Comparison of ENCODE assay signal across 1 cellular context in genomic region chr6:32843321-32843978, GRCh38.
TF ChIP-seq lines count a peak whose summit lies in the region.

No MANE protein-coding gene starts in this region.

TF ChIP-seq in HepG2, 621 proteins besides CTCF, POLR2A, EP300 and RAD21 (continued from another document and continues in another):
- no peak for TF ChIP-seq RERE (CRISPR knock-in tag; IDR thresholded peaks at IDR 0.05; ENCODE audit: low read depth)
- no peak for TF ChIP-seq TCF7 (IDR thresholded peaks at IDR 0.05; ENCODE audit: low read depth)
- 0 out of 2 replicates have a peak, but pooled peaks have one; percentile 0 for TF ChIP-seq FOSL2 (CRISPR knock-in tag; IDR thresholded peaks at IDR 0.05)
- peak; percentile 66; the same call in 1 of the 2 replicates for TF ChIP-seq NFKB2 (CRISPR knock-in tag; IDR thresholded peaks at IDR 0.05; ENCODE audit: borderline replicate concordance)
- TF ChIP-seq, protein P1, sequence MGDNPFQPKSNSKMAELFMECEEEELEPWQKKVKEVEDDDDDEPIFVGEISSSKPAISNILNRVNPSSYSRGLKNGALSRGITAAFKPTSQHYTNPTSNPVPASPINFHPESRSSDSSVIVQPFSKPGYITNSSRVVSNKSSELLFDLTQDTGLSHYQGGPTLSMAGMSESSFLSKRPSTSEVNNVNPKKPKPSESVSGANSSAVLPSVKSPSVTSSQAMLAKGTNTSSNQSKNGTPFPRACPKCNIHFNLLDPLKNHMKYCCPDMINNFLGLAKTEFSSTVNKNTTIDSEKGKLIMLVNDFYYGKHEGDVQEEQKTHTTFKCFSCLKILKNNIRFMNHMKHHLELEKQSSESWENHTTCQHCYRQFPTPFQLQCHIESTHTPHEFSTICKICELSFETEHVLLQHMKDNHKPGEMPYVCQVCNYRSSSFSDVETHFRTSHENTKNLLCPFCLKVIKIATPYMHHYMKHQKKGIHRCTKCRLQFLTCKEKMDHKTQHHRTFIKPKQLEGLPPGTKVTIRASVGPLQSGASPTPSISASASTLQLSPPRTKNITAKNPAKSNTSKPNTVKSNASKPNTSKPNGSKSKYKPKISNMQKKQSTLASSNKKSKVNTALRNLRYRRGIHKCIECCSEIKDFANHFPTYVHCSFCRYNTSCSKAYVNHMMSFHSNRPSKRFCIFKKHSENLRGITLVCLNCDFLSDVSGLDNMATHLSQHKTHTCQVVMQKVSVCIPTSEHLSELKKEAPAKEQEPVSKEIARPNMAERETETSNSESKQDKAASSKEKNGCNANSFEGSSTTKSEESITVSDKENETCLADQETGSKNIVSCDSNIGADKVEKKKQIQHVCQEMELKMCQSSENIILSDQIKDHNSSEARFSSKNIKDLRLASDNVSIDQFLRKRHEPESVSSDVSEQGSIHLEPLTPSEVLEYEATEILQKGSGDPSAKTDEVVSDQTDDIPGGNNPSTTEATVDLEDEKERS (CRISPR knock-in tag; IDR thresholded peaks at IDR 0.05) = no peak
- no peak for TF ChIP-seq ZNF225 (CRISPR knock-in tag; IDR thresholded peaks at IDR 0.05)
- TF ChIP-seq CHCHD3 (CRISPR knock-in tag; IDR thresholded peaks at IDR 0.05) = no peak
- TF ChIP-seq ETV6 (CRISPR knock-in tag; conservative IDR thresholded peaks at IDR 0.05) = peak; percentile 38; the same call in 1 of the 2 replicates
- no peak for TF ChIP-seq ZNF552 (CRISPR knock-in tag; IDR thresholded peaks at IDR 0.05; ENCODE audit: borderline replicate concordance)
- TF ChIP-seq ZNF503 (CRISPR knock-in tag; IDR thresholded peaks at IDR 0.05) = no peak
- TF ChIP-seq ZNF619 (CRISPR knock-in tag; IDR thresholded peaks at IDR 0.05) = peak; percentile 74; the same call in 1 of the 2 replicates
- TF ChIP-seq ZNF782 (CRISPR knock-in tag; IDR thresholded peaks at IDR 0.05; ENCODE audit: borderline replicate concordance) = peak; percentile 42; the same call in 1 of the 2 replicates
- no peak for TF ChIP-seq FOXK1 (CRISPR knock-in tag; IDR thresholded peaks at IDR 0.05; ENCODE audit: borderline replicate concordance, low read depth)
- TF ChIP-seq, protein P2, sequence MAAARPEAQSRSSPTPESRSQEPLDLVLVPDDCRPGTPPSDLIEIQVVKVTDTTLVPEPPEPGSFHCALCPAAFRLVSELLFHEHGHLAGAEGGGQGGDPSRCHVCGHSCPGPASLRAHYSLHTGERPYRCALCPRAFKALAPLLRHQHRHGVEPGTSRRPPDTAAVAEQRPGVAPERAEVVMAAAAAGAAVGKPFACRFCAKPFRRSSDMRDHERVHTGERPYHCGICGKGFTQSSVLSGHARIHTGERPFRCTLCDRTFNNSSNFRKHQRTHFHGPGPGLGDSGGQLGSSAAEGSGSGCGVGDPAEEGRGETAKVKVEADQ (CRISPR knock-in tag; IDR thresholded peaks at IDR 0.05; ENCODE audit: borderline replicate concordance) = 0 out of 2 replicates have a peak, but pooled peaks have one; percentile 23
- TF ChIP-seq ZFP82 (CRISPR knock-in tag; IDR thresholded peaks at IDR 0.05; ENCODE audit: borderline replicate concordance) = peak; percentile 50; the same call in 1 of the 2 replicates
- TF ChIP-seq SCMH1 (CRISPR knock-in tag; IDR thresholded peaks at IDR 0.05; ENCODE audit: borderline replicate concordance) = no peak
- 0 out of 2 replicates have a peak, but pooled peaks have one; percentile 25 for TF ChIP-seq ETV5 (CRISPR knock-in tag; IDR thresholded peaks at IDR 0.05; ENCODE audit: borderline replicate concordance)
- peak; percentile 39; the same call in 1 of the 2 replicates for TF ChIP-seq GABPB1 (CRISPR knock-in tag; IDR thresholded peaks at IDR 0.05)
- no peak for TF ChIP-seq ZNF746 (CRISPR knock-in tag; IDR thresholded peaks at IDR 0.05)
- TF ChIP-seq AKAP8 (CRISPR knock-in tag; IDR thresholded peaks at IDR 0.05) = no peak
- TF ChIP-seq ZNF891 (CRISPR knock-in tag; IDR thresholded peaks at IDR 0.05) = 0 out of 2 replicates have a peak, but pooled peaks have one; percentile 39
- 0 out of 2 replicates have a peak, but pooled peaks have one; percentile 31 for TF ChIP-seq ZNF558 (CRISPR knock-in tag; IDR thresholded peaks at IDR 0.05; ENCODE audit: borderline replicate concordance)
- TF ChIP-seq ZNF362 (CRISPR knock-in tag; IDR thresholded peaks at IDR 0.05; ENCODE audit: borderline replicate concordance) = no peak
- TF ChIP-seq, protein P3, sequence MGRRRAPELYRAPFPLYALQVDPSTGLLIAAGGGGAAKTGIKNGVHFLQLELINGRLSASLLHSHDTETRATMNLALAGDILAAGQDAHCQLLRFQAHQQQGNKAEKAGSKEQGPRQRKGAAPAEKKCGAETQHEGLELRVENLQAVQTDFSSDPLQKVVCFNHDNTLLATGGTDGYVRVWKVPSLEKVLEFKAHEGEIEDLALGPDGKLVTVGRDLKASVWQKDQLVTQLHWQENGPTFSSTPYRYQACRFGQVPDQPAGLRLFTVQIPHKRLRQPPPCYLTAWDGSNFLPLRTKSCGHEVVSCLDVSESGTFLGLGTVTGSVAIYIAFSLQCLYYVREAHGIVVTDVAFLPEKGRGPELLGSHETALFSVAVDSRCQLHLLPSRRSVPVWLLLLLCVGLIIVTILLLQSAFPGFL (CRISPR knock-in tag; IDR thresholded peaks at IDR 0.05) = peak; percentile 14; the same call in 1 of the 2 replicates
- TF ChIP-seq, protein P4, sequence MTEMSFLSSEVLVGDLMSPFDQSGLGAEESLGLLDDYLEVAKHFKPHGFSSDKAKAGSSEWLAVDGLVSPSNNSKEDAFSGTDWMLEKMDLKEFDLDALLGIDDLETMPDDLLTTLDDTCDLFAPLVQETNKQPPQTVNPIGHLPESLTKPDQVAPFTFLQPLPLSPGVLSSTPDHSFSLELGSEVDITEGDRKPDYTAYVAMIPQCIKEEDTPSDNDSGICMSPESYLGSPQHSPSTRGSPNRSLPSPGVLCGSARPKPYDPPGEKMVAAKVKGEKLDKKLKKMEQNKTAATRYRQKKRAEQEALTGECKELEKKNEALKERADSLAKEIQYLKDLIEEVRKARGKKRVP (CRISPR knock-in tag; IDR thresholded peaks at IDR 0.05) = no peak
- TF ChIP-seq DPF2 (CRISPR knock-in tag; IDR thresholded peaks at IDR 0.05; ENCODE audit: borderline replicate concordance, low read depth) = 0 out of 2 replicates have a peak, but pooled peaks have one; percentile 22
- 0 out of 2 replicates have a peak, but pooled peaks have one; percentile 6 for TF ChIP-seq DMAP1 (CRISPR knock-in tag; IDR thresholded peaks at IDR 0.05)
- TF ChIP-seq ZSCAN25 (CRISPR knock-in tag; IDR thresholded peaks at IDR 0.05) = peak; percentile 51
- TF ChIP-seq KDM3A (CRISPR knock-in tag; IDR thresholded peaks at IDR 0.05; ENCODE audit: low read depth) = 0 out of 2 replicates have a peak, but pooled peaks have one; percentile 45
- no peak for TF ChIP-seq ZNF354B (CRISPR knock-in tag; IDR thresholded peaks at IDR 0.05)
- TF ChIP-seq, protein P5, sequence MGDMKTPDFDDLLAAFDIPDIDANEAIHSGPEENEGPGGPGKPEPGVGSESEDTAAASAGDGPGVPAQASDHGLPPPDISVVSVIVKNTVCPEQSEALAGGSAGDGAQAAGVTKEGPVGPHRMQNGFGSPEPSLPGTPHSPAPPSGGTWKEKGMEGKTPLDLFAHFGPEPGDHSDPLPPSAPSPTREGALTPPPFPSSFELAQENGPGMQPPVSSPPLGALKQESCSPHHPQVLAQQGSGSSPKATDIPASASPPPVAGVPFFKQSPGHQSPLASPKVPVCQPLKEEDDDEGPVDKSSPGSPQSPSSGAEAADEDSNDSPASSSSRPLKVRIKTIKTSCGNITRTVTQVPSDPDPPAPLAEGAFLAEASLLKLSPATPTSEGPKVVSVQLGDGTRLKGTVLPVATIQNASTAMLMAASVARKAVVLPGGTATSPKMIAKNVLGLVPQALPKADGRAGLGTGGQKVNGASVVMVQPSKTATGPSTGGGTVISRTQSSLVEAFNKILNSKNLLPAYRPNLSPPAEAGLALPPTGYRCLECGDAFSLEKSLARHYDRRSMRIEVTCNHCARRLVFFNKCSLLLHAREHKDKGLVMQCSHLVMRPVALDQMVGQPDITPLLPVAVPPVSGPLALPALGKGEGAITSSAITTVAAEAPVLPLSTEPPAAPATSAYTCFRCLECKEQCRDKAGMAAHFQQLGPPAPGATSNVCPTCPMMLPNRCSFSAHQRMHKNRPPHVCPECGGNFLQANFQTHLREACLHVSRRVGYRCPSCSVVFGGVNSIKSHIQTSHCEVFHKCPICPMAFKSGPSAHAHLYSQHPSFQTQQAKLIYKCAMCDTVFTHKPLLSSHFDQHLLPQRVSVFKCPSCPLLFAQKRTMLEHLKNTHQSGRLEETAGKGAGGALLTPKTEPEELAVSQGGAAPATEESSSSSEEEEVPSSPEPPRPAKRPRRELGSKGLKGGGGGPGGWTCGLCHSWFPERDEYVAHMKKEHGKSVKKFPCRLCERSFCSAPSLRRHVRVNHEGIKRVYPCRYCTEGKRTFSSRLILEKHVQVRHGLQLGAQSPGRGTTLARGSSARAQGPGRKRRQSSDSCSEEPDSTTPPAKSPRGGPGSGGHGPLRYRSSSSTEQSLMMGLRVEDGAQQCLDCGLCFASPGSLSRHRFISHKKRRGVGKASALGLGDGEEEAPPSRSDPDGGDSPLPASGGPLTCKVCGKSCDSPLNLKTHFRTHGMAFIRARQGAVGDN (CRISPR knock-in tag; IDR thresholded peaks at IDR 0.05) = no peak
- TF ChIP-seq NRL (CRISPR knock-in tag; IDR thresholded peaks at IDR 0.05; ENCODE audit: borderline replicate concordance) = 0 out of 2 replicates have a peak, but pooled peaks have one; percentile 13
- TF ChIP-seq, protein P6, sequence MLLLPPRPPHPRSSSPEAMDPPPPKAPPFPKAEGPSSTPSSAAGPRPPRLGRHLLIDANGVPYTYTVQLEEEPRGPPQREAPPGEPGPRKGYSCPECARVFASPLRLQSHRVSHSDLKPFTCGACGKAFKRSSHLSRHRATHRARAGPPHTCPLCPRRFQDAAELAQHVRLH (CRISPR knock-in tag; IDR thresholded peaks at IDR 0.05; ENCODE audit: borderline replicate concordance, low read depth) = no peak
- TF ChIP-seq PRDM4 (CRISPR knock-in tag; IDR thresholded peaks at IDR 0.05; ENCODE audit: borderline replicate concordance) = no peak
